12 cellular contexts compared by ENCODE assay signal in the genomic region with DNA sequence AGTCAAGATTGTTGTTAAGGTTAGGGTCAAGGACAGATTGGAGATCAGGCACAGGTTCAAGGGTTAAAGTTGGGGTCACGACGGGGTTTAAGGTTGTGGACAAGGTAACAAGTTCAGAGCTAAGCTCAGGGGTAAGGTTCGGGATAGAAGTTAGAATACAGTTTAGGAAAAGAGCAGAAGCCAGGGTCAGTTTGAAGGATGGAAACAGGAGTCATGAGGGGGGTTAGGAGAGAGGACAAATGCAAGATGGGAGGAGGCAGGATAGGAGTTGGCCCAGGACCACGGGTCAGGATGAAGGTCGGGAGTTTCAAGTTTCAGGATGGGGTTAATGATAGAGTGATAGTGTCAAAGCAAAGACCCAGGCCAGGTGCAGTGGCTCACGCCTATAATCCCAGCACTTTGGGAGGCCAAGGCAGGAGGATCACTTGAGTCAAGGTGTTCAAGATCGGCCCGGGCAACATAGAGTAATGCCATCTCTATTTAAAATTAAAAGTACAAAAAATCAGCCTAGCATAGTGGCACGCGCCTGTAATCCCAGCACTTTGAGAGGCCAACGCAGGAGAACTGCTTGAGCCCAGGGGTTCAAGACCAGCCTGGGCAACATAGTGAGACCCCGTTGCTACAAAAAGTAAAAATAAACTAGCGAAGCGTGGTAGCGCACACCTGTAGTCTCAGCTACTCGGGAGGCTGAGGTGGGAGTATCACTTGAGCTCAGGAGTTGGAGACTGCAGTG. TPM values are rescaled to one million over a fixed set of nuclear protein-coding genes. Genes with fewer than 3 reads are reported as not detected.
A peak's percentile ranks its signal among the peaks of the same experiment; 100 is the strongest.
DNase-seq lines count a peak whose midpoint lies in the region; ATAC-seq lines count a peak whose summit lies in the region.
"Had no signal": no experiment of that assay in that cellular context is flagged by ENCODE, and none has a peak within 500 bp of the region (broad histone marks: within the 10 kb centered on the region; RNA-seq: fewer than 3 reads in every experiment).

No MANE protein-coding gene starts in this region.

- in situ Hi-C loops in G401 (cut with HindIII; ENCODE audit: low sequenced_read_pairs) = no loop called here

- CTCF ChIA-PET in activated CD8-positive, alpha-beta T cell treated with anti-CD3 and anti-CD28 coated beads, Interleukin-2, amount 10 ng/mL, durations not matched to agents 7 days and 5 days (lab: Charles Lee) = no interaction called here

- no peaks in the 10 kb centered on the region for H3K36me3 Mint-ChIP-seq in activated T-cell treated with anti-CD3 and anti-CD28 coated beads, Interleukin-2, amount 50 U/mL, for 24 hours (ENCODE audit: low read depth)
- H3K36me3 Mint-ChIP-seq in activated CD8-positive, alpha-beta T cell treated with anti-CD3 and anti-CD28 coated beads, Interleukin-2, amount 10 ng/mL, durations not matched to agents 7 days and 5 days (ENCODE audit: low read depth) = peaks cover 9% of the 10 kb centered on the region
- H3K36me3 Mint-ChIP-seq in immature natural killer cell = peaks cover 0 to 4% (median 4%) of the 10 kb centered on the region in 3 donors
- H3K36me3 Mint-ChIP-seq in stimulated activated memory B cell treated with anti-CD40 and anti-IgM and Interleukin-4, amounts not matched to agents 10 μg/mL and 1 μg/mL and 100 μg/mL, for 72 hours = no peaks in the 10 kb centered on the region

- peak overlapping the region; percentile 49 for H3K4me3 Mint-ChIP-seq in activated T-cell treated with anti-CD3 and anti-CD28 coated beads, Interleukin-2, amount 50 U/mL, for 24 hours
- H3K4me3 Mint-ChIP-seq in activated CD8-positive, alpha-beta T cell treated with anti-CD3 and anti-CD28 coated beads, Interleukin-2, amount 10 ng/mL, durations not matched to agents 7 days and 5 days = peak overlapping the region; percentile 30
- H3K4me3 Mint-ChIP-seq in immature natural killer cell = peak overlapping the region; percentile 51 to 74 (median 68)
- H3K4me3 Mint-ChIP-seq in stimulated activated memory B cell treated with anti-CD40 and anti-IgM and Interleukin-4, amounts not matched to agents 10 μg/mL and 1 μg/mL and 100 μg/mL, for 72 hours = peak overlapping the region; percentile 52

- H3K9me3 Mint-ChIP-seq in activated T-cell treated with anti-CD3 and anti-CD28 coated beads, Interleukin-2, amount 50 U/mL, for 24 hours = no peaks in the 10 kb centered on the region
- no peaks in the 10 kb centered on the region for H3K9me3 Mint-ChIP-seq in activated CD8-positive, alpha-beta T cell treated with anti-CD3 and anti-CD28 coated beads, Interleukin-2, amount 10 ng/mL, durations not matched to agents 7 days and 5 days (ENCODE audit: insufficient read depth)
- H3K9me3 Mint-ChIP-seq in immature natural killer cell = peaks cover 0 to 4% (median 0%) of the 10 kb centered on the region in 6 donors
- peaks cover 11% of the 10 kb centered on the region for H3K9me3 Mint-ChIP-seq in stimulated activated memory B cell treated with anti-CD40 and anti-IgM and Interleukin-4, amounts not matched to agents 10 μg/mL and 1 μg/mL and 100 μg/mL, for 72 hours

- no peak overlapping the region for H3K27ac Mint-ChIP-seq in activated T-cell treated with anti-CD3 and anti-CD28 coated beads, Interleukin-2, amount 50 U/mL, for 24 hours
- no peak overlapping the region for H3K27ac Mint-ChIP-seq in activated CD8-positive, alpha-beta T cell treated with anti-CD3 and anti-CD28 coated beads, Interleukin-2, amount 10 ng/mL, durations not matched to agents 7 days and 5 days
- H3K27ac Mint-ChIP-seq in immature natural killer cell = no peak overlapping the region
- H3K27ac Mint-ChIP-seq in stimulated activated memory B cell treated with anti-CD40 and anti-IgM and Interleukin-4, amounts not matched to agents 10 μg/mL and 1 μg/mL and 100 μg/mL, for 72 hours = no peak overlapping the region

- H3K4me1 Mint-ChIP-seq in activated T-cell treated with anti-CD3 and anti-CD28 coated beads, Interleukin-2, amount 50 U/mL, for 24 hours (ENCODE audit: low read depth) = peaks cover 19% of the 10 kb centered on the region
- H3K4me1 Mint-ChIP-seq in activated CD8-positive, alpha-beta T cell treated with anti-CD3 and anti-CD28 coated beads, Interleukin-2, amount 10 ng/mL, durations not matched to agents 7 days and 5 days (ENCODE audit: low read depth) = peaks cover 15% of the 10 kb centered on the region
- peaks cover 17 to 29% of the 10 kb centered on the region in 2 donors for H3K4me1 Mint-ChIP-seq in immature natural killer cell
- H3K4me1 Mint-ChIP-seq in stimulated activated memory B cell treated with anti-CD40 and anti-IgM and Interleukin-4, amounts not matched to agents 10 μg/mL and 1 μg/mL and 100 μg/mL, for 72 hours = peaks cover 22% of the 10 kb centered on the region

- no peak for DNase-seq in activated T-cell treated with anti-CD3 and anti-CD28 coated beads, Interleukin-2, amount 50 U/mL, for 24 hours
- DNase-seq in activated T-cell treated with anti-CD3 and anti-CD28 coated beads for 4 hours = no peak
- DNase-seq in activated CD8-positive, alpha-beta T cell treated with anti-CD3 and anti-CD28 coated beads, Interleukin-2, amount 10 ng/mL, durations not matched to agents 7 days and 5 days = no peak
- no peak for DNase-seq in immature natural killer cell
- DNase-seq in G401 (ENCODE audit: low spot score) = no peak
- DNase-seq in nucleus accumbens (lab: John Stamatoyannopoulos, UW) = no peak
- no peak for DNase-seq in inferior parietal cortex (ENCODE audit: extremely low spot score)
- DNase-seq: central memory CD4-positive, alpha-beta T cell had no signal

- POLR2A ChIA-PET in activated CD8-positive, alpha-beta T cell treated with anti-CD3 and anti-CD28 coated beads, Interleukin-2, amount 10 ng/mL, durations not matched to agents 7 days and 5 days (lab: Charles Lee) = interaction anchor here (0.7 kb wide), 1 partner anchor 171 kb away, joined by 5 read pairs; no protein-coding TSS in a partner anchor

- H3K27me3 Mint-ChIP-seq in activated T-cell treated with anti-CD3 and anti-CD28 coated beads, Interleukin-2, amount 50 U/mL, for 24 hours = peaks cover 75% of the 10 kb centered on the region
- peaks cover 49% of the 10 kb centered on the region for H3K27me3 Mint-ChIP-seq in activated CD8-positive, alpha-beta T cell treated with anti-CD3 and anti-CD28 coated beads, Interleukin-2, amount 10 ng/mL, durations not matched to agents 7 days and 5 days (ENCODE audit: low read depth)
- peaks cover 12 to 36% (median 33%) of the 10 kb centered on the region in 3 donors for H3K27me3 Mint-ChIP-seq in immature natural killer cell (ENCODE audit: low read depth in 3 of 3)
- H3K27me3 Mint-ChIP-seq in stimulated activated memory B cell treated with anti-CD40 and anti-IgM and Interleukin-4, amounts not matched to agents 10 μg/mL and 1 μg/mL and 100 μg/mL, for 72 hours = peaks cover 79% of the 10 kb centered on the region

- ATAC-seq in activated CD8-positive, alpha-beta T cell treated with anti-CD3 and anti-CD28 coated beads, Interleukin-2, amount 10 ng/mL, durations not matched to agents 7 days and 5 days = no peak
- no peak for ATAC-seq in stimulated activated memory B cell treated with anti-CD40 and anti-IgM and Interleukin-4, amounts not matched to agents 10 μg/mL and 1 μg/mL and 100 μg/mL, for 72 hours

RNA-seq across cellular contexts. Expression of a gene that starts 7.7 kb away (rescaled TPM):
- total RNA-seq in activated CD8-positive, alpha-beta T cell treated with anti-CD3 and anti-CD28 coated beads, Interleukin-2, amount 10 ng/mL, durations not matched to agents 7 days and 5 days = not detected
- not detected for polyA plus RNA-seq in immature natural killer cell
- total RNA-seq in G401 (2014; rRNA removed; shearing (Covaris generic)) = 0.18 TPM in 1 of 2 replicates, not detected in the other
- total RNA-seq: ureter had no signal
- polyA plus RNA-seq: esophagus had no signal

RNA-seq across cellular contexts. Expression of a gene that starts 12.1 kb away (rescaled TPM):
- total RNA-seq in activated CD8-positive, alpha-beta T cell treated with anti-CD3 and anti-CD28 coated beads, Interleukin-2, amount 10 ng/mL, durations not matched to agents 7 days and 5 days = 1 to 10 TPM; 1.9 to 2.2 TPM
- under 1 TPM in 1 of 3 donors, not detected in 2; 0.19 TPM for polyA plus RNA-seq in immature natural killer cell
- 3.0 and 5.2 TPM in 2 replicates for total RNA-seq in G401 (2014; rRNA removed; shearing (Covaris generic))
- total RNA-seq: ureter had no signal

RNA-seq across cellular contexts. Expression of a gene that starts 23.7 kb away (rescaled TPM):
- 1 to 10 TPM in 1 of 2 experiments, under 1 TPM in 1; 0.87 to 1.4 TPM for total RNA-seq in activated CD8-positive, alpha-beta T cell treated with anti-CD3 and anti-CD28 coated beads, Interleukin-2, amount 10 ng/mL, durations not matched to agents 7 days and 5 days
- under 1 TPM in 1 of 3 donors, not detected in 2; 0.72 TPM for polyA plus RNA-seq in immature natural killer cell
- 121 and 133 TPM in 2 replicates for total RNA-seq in G401 (2014; rRNA removed; shearing (Covaris generic))

RNA-seq across cellular contexts. Expression of a gene that starts 32.0 kb away (rescaled TPM):
- not detected for total RNA-seq in activated CD8-positive, alpha-beta T cell treated with anti-CD3 and anti-CD28 coated beads, Interleukin-2, amount 10 ng/mL, durations not matched to agents 7 days and 5 days
- polyA plus RNA-seq in immature natural killer cell = not detected
- not detected in 2 replicates for total RNA-seq in G401 (2014; rRNA removed; shearing (Covaris generic))
- total RNA-seq: spleen, ureter had no signal
- polyA plus RNA-seq: esophagus had no signal

RNA-seq across cellular contexts. Expression of a gene that starts 55.7 kb away (rescaled TPM):
- total RNA-seq in activated CD8-positive, alpha-beta T cell treated with anti-CD3 and anti-CD28 coated beads, Interleukin-2, amount 10 ng/mL, durations not matched to agents 7 days and 5 days = 10 to 100 TPM; 39.0 to 40.7 TPM
- 1 to 10 TPM; 2.7 to 8.0 (median 2.9) TPM for polyA plus RNA-seq in immature natural killer cell
- total RNA-seq in G401 (2014; rRNA removed; shearing (Covaris generic)) = 4.1 and 8.4 TPM in 2 replicates

Comparison
In these comparisons a context has a peak if more than half of its experiments do, and no peak if none do; other contexts are left out.
1. RNA of a gene that starts 23.7 kb away (total RNA-seq): 121 to 133 TPM in G401; 0.87 to 1.4 TPM in activated CD8-positive, alpha-beta T cell treated with anti-CD3 and anti-CD28 coated beads, Interleukin-2, amount 10 ng/mL, durations not matched to agents 7 days and 5 days; every median in the first group is over 10 times any median in the second.
2. Peak in every context shown above with its lines, with median percentiles within 50 percentile points of each other: H3K4me3 Mint-ChIP-seq.